8 cellular contexts compared by ENCODE assay signal in genomic region chr19:55082023-55082851, GRCh38. TPM values are rescaled to one million over a fixed set of nuclear protein-coding genes. Genes with fewer than 3 reads are reported as not detected.
DNase-seq lines count a peak whose midpoint lies in the region; ATAC-seq, FAIRE-seq and TF ChIP-seq lines count a peak whose summit lies in the region.

No MANE protein-coding gene starts in this region.

- no peak overlapping the region for H3K9ac ChIP-seq in mesendoderm (ENCODE audit: low read length)

- no peak overlapping the region for H4K8ac ChIP-seq in mesendoderm (ENCODE audit: low read depth, low read length)

- no peak overlapping the region for H2BK15ac ChIP-seq in mesendoderm (replicated peaks; ENCODE audit: low read depth)

- DNase-seq in GM13977 (ENCODE audit: low spot score), result peak; percentile 86
- DNase-seq in SK-N-DZ (ENCODE audit: low spot score), result peak; percentile 61
- peak; percentile 57 for DNase-seq in brain microvascular endothelial cell
- peak; percentile 74 for DNase-seq in mesendoderm
- no peak for DNase-seq in RCC 7860 (ENCODE audit: low spot score)
- DNase-seq in head of caudate nucleus, result no peak
- no peak for DNase-seq in cerebellum (ENCODE audit: low spot score)
- DNase-seq in body of pancreas, result no peak

- no peak overlapping the region for H3K18ac ChIP-seq in mesendoderm (ENCODE audit: low read length)

- no peak for TF ChIP-seq POLR2A in body of pancreas (IDR thresholded peaks at IDR 0.05)

- no peak for ATAC-seq in body of pancreas

- no peak for TF ChIP-seq CTCF in GM13977 (IDR thresholded peaks at IDR 0.05; ENCODE audit: extremely low read depth, insufficient read depth, missing control alignments)
- no peak for TF ChIP-seq CTCF in brain microvascular endothelial cell (IDR thresholded peaks at IDR 0.05; ENCODE audit: low read depth, low read length, missing control alignments)
- TF ChIP-seq CTCF in body of pancreas (IDR thresholded peaks at IDR 0.05), result no peak

- no peaks in the 10 kb centered on the region for H3K9me3 ChIP-seq in body of pancreas

- no peak overlapping the region for H2BK5ac ChIP-seq in mesendoderm (ENCODE audit: low read length)

- H3K79me1 ChIP-seq in mesendoderm (ENCODE audit: low read length), result no peaks in the 10 kb centered on the region

- no peak overlapping the region for H3K4me2 ChIP-seq in mesendoderm (ENCODE audit: low read length)

- no peak overlapping the region for H2BK120ac ChIP-seq in mesendoderm (ENCODE audit: low read depth, low read length)

- in situ Hi-C loops in GM13977 (cut with MboI; ENCODE audit: low pct_unique_long_range_greater_than_20kb, low sequenced_read_pairs, unreplicated experiment) (no loop called here), brain microvascular endothelial cell (cut with HindIII; ENCODE audit: low pct_ligation_motif_present, low sequenced_read_pairs) (no loop called here)

- H3K4me1 ChIP-seq in mesendoderm (ENCODE audit: control insufficient read depth, low read depth, low read length) (no peaks in the 10 kb centered on the region), body of pancreas (peaks cover 37% of the 10 kb centered on the region)

- H3K27ac ChIP-seq in brain microvascular endothelial cell (no peak overlapping the region), mesendoderm (ENCODE audit: low read depth, low read length) (no peak overlapping the region), body of pancreas (no peak overlapping the region)

- H3K56ac ChIP-seq in mesendoderm (ENCODE audit: low read length), result no peak overlapping the region

- WGBS in mesendoderm (ENCODE audit: extremely low coverage, insufficient coverage, low lambda C conversion rate), result no CpG with 5 or more reads among the region's 64 CpGs
- WGBS in body of pancreas, 2 donors, result 32 to 45% methylated on average over 27 to 51 of the region's 64 CpGs

- no peaks in the 10 kb centered on the region for H3K79me2 ChIP-seq in mesendoderm (ENCODE audit: control insufficient read depth, insufficient read depth, low read length)

- no peak overlapping the region for H4K5ac ChIP-seq in mesendoderm (ENCODE audit: low read length)

- H3K23ac ChIP-seq in mesendoderm (ENCODE audit: low read length), result no peak overlapping the region

- H3K27me3 ChIP-seq in brain microvascular endothelial cell (replicated peaks) (peaks cover 19% of the 10 kb centered on the region), mesendoderm (ENCODE audit: insufficient read depth, low read length, poor library complexity) (no peaks in the 10 kb centered on the region), body of pancreas (peaks cover 0 to 22% of the 10 kb centered on the region in 2 donors)

- FAIRE-seq in RCC 7860 (lab: Jason Lieb, UNC), result no peak

- intact Hi-C loops in head of caudate nucleus (cut with DNase I), result no loop called here
- intact Hi-C loops in body of pancreas (cut with DNase I), result no loop called here

- no peak overlapping the region for H2AK5ac ChIP-seq in mesendoderm (ENCODE audit: low read length)

- H3K4me3 ChIP-seq in brain microvascular endothelial cell (ENCODE audit: low read depth, low read length) (no peak overlapping the region), mesendoderm (ENCODE audit: low read length) (no peak overlapping the region), body of pancreas (no peak overlapping the region)

- H3K4ac ChIP-seq in mesendoderm (ENCODE audit: low read depth, low read length), result no peak overlapping the region

- H3K36me3 ChIP-seq in brain microvascular endothelial cell (replicated peaks) (no peaks in the 10 kb centered on the region), mesendoderm (ENCODE audit: control insufficient read depth, insufficient read depth, low read length) (no peaks in the 10 kb centered on the region), body of pancreas (replicated peaks in 1 of 2; ENCODE audit: insufficient read depth in 1 of 2, low read depth in 2 of 2) (no peaks in the 10 kb centered on the region)

RNA-seq across cellular contexts. Expression of gene EPS8L1, which starts 6.6 kb away (rescaled TPM):
- polyA plus RNA-seq in SK-N-DZ (2014; cell fraction: cytosol; rRNA removed), result 0.18 and 0.42 TPM in 2 replicates
- polyA plus RNA-seq in SK-N-DZ (2014; cell fraction: nucleus; rRNA removed), result 1.8 and 3.5 TPM in 2 replicates
- 13.8 TPM for polyA plus RNA-seq in mesendoderm (2013, experiment 1 of 2)
- 11.6 TPM for polyA plus RNA-seq in mesendoderm (2013, experiment 2 of 2)
- total RNA-seq in cerebellum, result 2.1 TPM
- 10 to 100 TPM; 22.1 to 23.3 TPM for total RNA-seq in body of pancreas

RNA-seq across cellular contexts. Expression of gene RDH13, which starts 19.3 kb away (rescaled TPM):
- polyA plus RNA-seq in SK-N-DZ (2014; cell fraction: cytosol; rRNA removed), result 10.0 and 11.3 TPM in 2 replicates
- 7.4 and 9.5 TPM in 2 replicates for polyA plus RNA-seq in SK-N-DZ (2014; cell fraction: nucleus; rRNA removed)
- 14.3 TPM for polyA plus RNA-seq in mesendoderm (2013, experiment 1 of 2)
- 14.3 TPM for polyA plus RNA-seq in mesendoderm (2013, experiment 2 of 2)
- total RNA-seq in cerebellum, result 21.4 TPM
- total RNA-seq in body of pancreas, result 10 to 100 TPM; 18.4 to 20.4 TPM

RNA-seq across cellular contexts. Expression of gene PPP1R12C, which starts 35.2 kb away (rescaled TPM):
- 19.4 and 22.7 TPM in 2 replicates for polyA plus RNA-seq in SK-N-DZ (2014; cell fraction: cytosol; rRNA removed)
- 314 and 319 TPM in 2 replicates for polyA plus RNA-seq in SK-N-DZ (2014; cell fraction: nucleus; rRNA removed)
- 42.5 TPM for polyA plus RNA-seq in mesendoderm (2013, experiment 1 of 2)
- 43.2 TPM for polyA plus RNA-seq in mesendoderm (2013, experiment 2 of 2)
- 14.0 TPM for total RNA-seq in cerebellum
- 100 to 1,000 TPM in 1 of 2 donors, 10 to 100 TPM in 1; 81.2 to 135 TPM for total RNA-seq in body of pancreas

RNA-seq across cellular contexts. Expression of gene GP6, which starts 44.2 kb away (rescaled TPM):
- not detected in 2 replicates for polyA plus RNA-seq in SK-N-DZ (2014; cell fraction: cytosol; rRNA removed)
- polyA plus RNA-seq in SK-N-DZ (2014; cell fraction: nucleus; rRNA removed), result not detected in 2 replicates
- polyA plus RNA-seq in mesendoderm (2013, experiment 1 of 2), result 0.10 TPM
- 0.04 TPM for polyA plus RNA-seq in mesendoderm (2013, experiment 2 of 2)
- 0.27 TPM for total RNA-seq in cerebellum
- total RNA-seq in body of pancreas, result under 1 TPM in 1 of 2 donors, not detected in 1; 0.78 TPM

Comparison
In these comparisons a context has a peak if more than half of its experiments do, and no peak if none do; other contexts are left out.
1. DNase-seq: peak in GM13977 (single experiment), SK-N-DZ (single experiment), brain microvascular endothelial cell (single experiment) and mesendoderm (single experiment); none in RCC 7860 (single experiment), head of caudate nucleus (0 of 42), cerebellum (single experiment) and body of pancreas (0 of 4).